9 cellular contexts compared by ENCODE assay signal in genomic region chr2:231395188-231396057, GRCh38. TPM values are rescaled to one million over a fixed set of nuclear protein-coding genes. Genes with fewer than 3 reads are reported as not detected.
DNase-seq lines count a peak whose midpoint lies in the region; ATAC-seq, FAIRE-seq and TF ChIP-seq lines count a peak whose summit lies in the region.
"Had no signal": no experiment of that assay in that cellular context is flagged by ENCODE, and none has a peak within 500 bp of the region (broad histone marks: within the 10 kb centered on the region; RNA-seq: fewer than 3 reads in every experiment).

A gene with protein sequence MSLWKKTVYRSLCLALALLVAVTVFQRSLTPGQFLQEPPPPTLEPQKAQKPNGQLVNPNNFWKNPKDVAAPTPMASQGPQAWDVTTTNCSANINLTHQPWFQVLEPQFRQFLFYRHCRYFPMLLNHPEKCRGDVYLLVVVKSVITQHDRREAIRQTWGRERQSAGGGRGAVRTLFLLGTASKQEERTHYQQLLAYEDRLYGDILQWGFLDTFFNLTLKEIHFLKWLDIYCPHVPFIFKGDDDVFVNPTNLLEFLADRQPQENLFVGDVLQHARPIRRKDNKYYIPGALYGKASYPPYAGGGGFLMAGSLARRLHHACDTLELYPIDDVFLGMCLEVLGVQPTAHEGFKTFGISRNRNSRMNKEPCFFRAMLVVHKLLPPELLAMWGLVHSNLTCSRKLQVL (plus strand): TSS chr2:231395710. CDS start chr2:231395804, 94 bp downstream.

- H3K9ac ChIP-seq in keratinocyte (ENCODE audit: control insufficient read depth, extremely low read depth, insufficient read depth, low read length), result no peak within 1 kb of the TSS

- H3K4me1 Mint-ChIP-seq in T-helper 2 cell treated with Interferon-gamma antibody and Interleukin-4, amounts not matched to agents 5 μg/mL and 100 μg/mL, for 36 hours (ENCODE audit: low read depth), result peaks cover 8% of the 10 kb centered on the region
- peaks cover 10% of the 10 kb centered on the region for H3K4me1 Mint-ChIP-seq in activated T-helper 1 cell treated with anti-CD3 and anti-CD28 coated beads, Interleukin-12 subunit alpha, Interleukin-12 subunit beta, Interleukin-2, Interleukin-4 antibody, amounts not matched to agents 30 ng/mL and 10 ng/mL and 1 ng/mL, durations not matched to agents 14 hours and 24 hours and 36 hours (ENCODE audit: low read depth)

- DNase-seq in T-helper 2 cell treated with Interferon-gamma antibody and Interleukin-4, amounts not matched to agents 5 μg/mL and 100 μg/mL, for 36 hours (ENCODE audit: low spot score), result no peak
- DNase-seq in T-helper 2 cell, result no peak
- no peak for DNase-seq in activated T-helper 1 cell treated with anti-CD3 and anti-CD28 coated beads, Interleukin-12 subunit alpha, Interleukin-12 subunit beta, Interleukin-2, Interleukin-4 antibody, amounts not matched to agents 30 ng/mL and 10 ng/mL and 1 ng/mL, durations not matched to agents 14 hours and 24 hours and 36 hours (ENCODE audit: low spot score)
- no peak for DNase-seq in keratinocyte (ENCODE audit: low read depth, low spot score)
- DNase-seq in tibial artery, result no peak
- no peak for DNase-seq in gastrocnemius medialis
- no peak for DNase-seq in HCEC 1CT
- DNase-seq: DND-41 had no signal

- in situ Hi-C loops in gastrocnemius medialis (cut with MboI; ENCODE audit: low sequenced_read_pairs in 4 of 4), result no loop called here

- no peak for TF ChIP-seq CTCF in keratinocyte (optimal IDR thresholded peaks at IDR 0.05 in 1 of 3, IDR thresholded peaks at IDR 0.05 in 1 of 3, conservative IDR thresholded peaks at IDR 0.05 in 1 of 3; ENCODE audit: extremely low read depth in 1 of 3, insufficient read depth in 2 of 3, low read length in 3 of 3)
- TF ChIP-seq CTCF in tibial artery (IDR thresholded peaks at IDR 0.05), result no peak
- TF ChIP-seq CTCF in gastrocnemius medialis (IDR thresholded peaks at IDR 0.05 in 4 of 5, conservative IDR thresholded peaks at IDR 0.05 in 1 of 5), result no peak

- H4K20me1 ChIP-seq in keratinocyte (ENCODE audit: control insufficient read depth, extremely low read depth, insufficient read depth, low read length), result no peaks in the 10 kb centered on the region

- dilution Hi-C loops in keratinocyte (cut with MboI; ENCODE audit: extremely low pct_ligation_motif_present, low sequenced_read_pairs), result no loop called here

- peak within 1 kb of the TSS; percentile 27 for H3K4me3 Mint-ChIP-seq in T-helper 2 cell treated with Interferon-gamma antibody and Interleukin-4, amounts not matched to agents 5 μg/mL and 100 μg/mL, for 36 hours
- H3K4me3 Mint-ChIP-seq in activated T-helper 1 cell treated with anti-CD3 and anti-CD28 coated beads, Interleukin-12 subunit alpha, Interleukin-12 subunit beta, Interleukin-2, Interleukin-4 antibody, amounts not matched to agents 30 ng/mL and 10 ng/mL and 1 ng/mL, durations not matched to agents 14 hours and 24 hours and 36 hours, result peak within 1 kb of the TSS; percentile 33

- H3K4me2 ChIP-seq in keratinocyte (ENCODE audit: control insufficient read depth, extremely low read depth, insufficient read depth, low read depth, low read length), result peak within 1 kb of the TSS; percentile 22

- no peaks in the 10 kb centered on the region for H3K79me2 ChIP-seq in keratinocyte (ENCODE audit: control insufficient read depth, insufficient read depth, low read length)

- no peak within 1 kb of the TSS for H3K27ac Mint-ChIP-seq in T-helper 2 cell treated with Interferon-gamma antibody and Interleukin-4, amounts not matched to agents 5 μg/mL and 100 μg/mL, for 36 hours
- H3K27ac Mint-ChIP-seq in activated T-helper 1 cell treated with anti-CD3 and anti-CD28 coated beads, Interleukin-12 subunit alpha, Interleukin-12 subunit beta, Interleukin-2, Interleukin-4 antibody, amounts not matched to agents 30 ng/mL and 10 ng/mL and 1 ng/mL, durations not matched to agents 14 hours and 24 hours and 36 hours, result no peak within 1 kb of the TSS

- H3K36me3 ChIP-seq in keratinocyte (ENCODE audit: control insufficient read depth in 2 of 2, extremely low read depth in 1 of 2, insufficient read depth in 2 of 2, low read length in 2 of 2), result no peaks in the 10 kb centered on the region
- H3K36me3 ChIP-seq in tibial artery, result peaks cover 0 to 12% (median 0%) of the 10 kb centered on the region in 3 donors
- H3K36me3 ChIP-seq in gastrocnemius medialis, result no peaks in the 10 kb centered on the region

- no peaks in the 10 kb centered on the region for H3K9me1 ChIP-seq in keratinocyte (ENCODE audit: control insufficient read depth, extremely low read depth, insufficient read depth, low read length)

- H2AFZ ChIP-seq in keratinocyte (ENCODE audit: control insufficient read depth, low read length), result no peak within 1 kb of the TSS

- intact Hi-C loops in activated T-helper 1 cell treated with anti-CD3 and anti-CD28 coated beads, Interleukin-12 subunit alpha, Interleukin-12 subunit beta, Interleukin-2, Interleukin-4 antibody, amounts not matched to agents 30 ng/mL and 10 ng/mL and 1 ng/mL, durations not matched to agents 14 hours and 24 hours and 36 hours (cut with micrococcal nuclease), result no loop called here
- intact Hi-C loops in tibial artery (cut with DNase I; ENCODE audit: low total_unique reads) (no loop called here), gastrocnemius medialis (cut with DNase I; ENCODE audit: low total_unique reads) (no loop called here)

- no peaks in the 10 kb centered on the region for H3K9me3 Mint-ChIP-seq in T-helper 2 cell treated with Interferon-gamma antibody and Interleukin-4, amounts not matched to agents 5 μg/mL and 100 μg/mL, for 36 hours
- H3K9me3 Mint-ChIP-seq in activated T-helper 1 cell treated with anti-CD3 and anti-CD28 coated beads, Interleukin-12 subunit alpha, Interleukin-12 subunit beta, Interleukin-2, Interleukin-4 antibody, amounts not matched to agents 30 ng/mL and 10 ng/mL and 1 ng/mL, durations not matched to agents 14 hours and 24 hours and 36 hours, result no peaks in the 10 kb centered on the region

- H3K27me3 Mint-ChIP-seq in T-helper 2 cell treated with Interferon-gamma antibody and Interleukin-4, amounts not matched to agents 5 μg/mL and 100 μg/mL, for 36 hours (ENCODE audit: low read depth), result peaks cover 29% of the 10 kb centered on the region
- peaks cover 28% of the 10 kb centered on the region for H3K27me3 Mint-ChIP-seq in activated T-helper 1 cell treated with anti-CD3 and anti-CD28 coated beads, Interleukin-12 subunit alpha, Interleukin-12 subunit beta, Interleukin-2, Interleukin-4 antibody, amounts not matched to agents 30 ng/mL and 10 ng/mL and 1 ng/mL, durations not matched to agents 14 hours and 24 hours and 36 hours (ENCODE audit: insufficient read depth)

- no peak for TF ChIP-seq POLR2A in gastrocnemius medialis (IDR thresholded peaks at IDR 0.05)

- no peak within 1 kb of the TSS for H3K27ac ChIP-seq in keratinocyte (ENCODE audit: control insufficient read depth, insufficient read depth, low read length)
- H3K27ac ChIP-seq in tibial artery, result peak within 1 kb of the TSS; percentile 53 to 65
- no peak within 1 kb of the TSS for H3K27ac ChIP-seq in gastrocnemius medialis

- ATAC-seq in gastrocnemius medialis (no peak), GM18909 (IDR thresholded peaks at IDR 0.05; ENCODE audit: poor library complexity, unreplicated experiment) (no peak)

- FAIRE-seq in keratinocyte (lab: Jason Lieb, UNC), result no peak

- H3K4me3 ChIP-seq in keratinocyte (ENCODE audit: control insufficient read depth in 2 of 3, extremely low read depth in 1 of 3, insufficient read depth in 2 of 3, low read depth in 1 of 3, low read length in 3 of 3) (peak within 1 kb of the TSS in 1 of 3 experiments; percentile 7), tibial artery (peak within 1 kb of the TSS; percentile 47 to 55), gastrocnemius medialis (peak within 1 kb of the TSS in 1 of 4 donors; percentile 5)

- no peaks in the 10 kb centered on the region for H3K36me3 Mint-ChIP-seq in T-helper 2 cell treated with Interferon-gamma antibody and Interleukin-4, amounts not matched to agents 5 μg/mL and 100 μg/mL, for 36 hours (ENCODE audit: low read depth)
- peaks cover 2% of the 10 kb centered on the region for H3K36me3 Mint-ChIP-seq in activated T-helper 1 cell treated with anti-CD3 and anti-CD28 coated beads, Interleukin-12 subunit alpha, Interleukin-12 subunit beta, Interleukin-2, Interleukin-4 antibody, amounts not matched to agents 30 ng/mL and 10 ng/mL and 1 ng/mL, durations not matched to agents 14 hours and 24 hours and 36 hours (ENCODE audit: low read depth)

- H3K9me3 ChIP-seq in keratinocyte (ENCODE audit: control insufficient read depth, low read depth, low read length) (no peaks in the 10 kb centered on the region), tibial artery (no peaks in the 10 kb centered on the region), gastrocnemius medialis (no peaks in the 10 kb centered on the region)

- H3K27me3 ChIP-seq in keratinocyte (ENCODE audit: control insufficient read depth, extremely low read depth, insufficient read depth, low read length), result peaks cover 30% of the 10 kb centered on the region
- H3K27me3 ChIP-seq in tibial artery, result peaks cover 0 to 33% of the 10 kb centered on the region in 2 donors
- peaks cover 8 to 18% (median 17%) of the 10 kb centered on the region in 3 donors for H3K27me3 ChIP-seq in gastrocnemius medialis

- H3K4me1 ChIP-seq in keratinocyte (ENCODE audit: control insufficient read depth, extremely low read depth, insufficient read depth, low read length) (no peaks in the 10 kb centered on the region), tibial artery (peaks cover 0 to 35% (median 28%) of the 10 kb centered on the region in 4 donors), gastrocnemius medialis (peaks cover 0 to 4% of the 10 kb centered on the region in 2 donors)

RNA-seq across cellular contexts. Expression of the gene that starts here (rescaled TPM):
- not detected in 2 replicates for total RNA-seq in activated T-helper 1 cell treated with anti-CD3 and anti-CD28 coated beads, Interleukin-12 subunit alpha, Interleukin-12 subunit beta, Interleukin-2, Interleukin-4 antibody, amounts not matched to agents 30 ng/mL and 10 ng/mL and 1 ng/mL, durations not matched to agents 14 hours and 24 hours and 36 hours
- 0.08 TPM in 1 of 3 replicates, not detected in the others for polyA plus RNA-seq in keratinocyte
- not detected for polyA plus RNA-seq in keratinocyte (2011; ENCODE audit: low read depth)
- 0.05 TPM in 1 of 2 replicates, not detected in the other for polyA plus RNA-seq in keratinocyte (2011; cell fraction: cytosol; rRNA removed)
- polyA plus RNA-seq in keratinocyte (2011; cell fraction: nucleus; rRNA removed), result 0.18 and 0.27 TPM in 2 replicates
- polyA plus RNA-seq in keratinocyte (2012; ENCODE audit: low replicate concordance), result 0.09 and 0.10 TPM in 2 replicates
- polyA minus RNA-seq in keratinocyte, result 0.10 to 0.56 TPM in 2 of 3 replicates, not detected in the other
- polyA minus RNA-seq in keratinocyte (2011; cell fraction: cytosol; rRNA and poly(A)+ RNA removed), result not detected
- polyA minus RNA-seq in keratinocyte (2011; cell fraction: nucleus; rRNA and poly(A)+ RNA removed), result 0.31 TPM in 1 of 2 replicates, not detected in the other
- under 1 TPM; 0.10 to 0.60 (median 0.44) TPM for total RNA-seq in gastrocnemius medialis

Comparison
In these comparisons a context has a peak if more than half of its experiments do, and no peak if none do; other contexts are left out.
1. H3K27ac ChIP-seq: peak in tibial artery (2 of 2); none in keratinocyte (single experiment) and gastrocnemius medialis (0 of 4).